In genomic region chr12:89619764-89620163, GRCh38 we compare ENCODE assay signal across 24 cellular contexts.
DNase-seq lines count a peak whose midpoint lies in the region; ATAC-seq, FAIRE-seq and TF ChIP-seq lines count a peak whose summit lies in the region.
"Had no signal": no experiment of that assay in that cellular context is flagged by ENCODE, and none has a peak within 500 bp of the region (broad histone marks: within the 10 kb centered on the region; RNA-seq: fewer than 3 reads in every experiment).

No MANE protein-coding gene starts in this region.

- no peak overlapping the region for H2AFZ ChIP-seq in HepG2 (ENCODE audit: low read length)
- no peak overlapping the region for H2AFZ ChIP-seq in K562 (ENCODE audit: low read depth, low read length)

- WGBS in HepG2 (ENCODE audit: low lambda C conversion rate): 95% methylated on average over 2 of the region's 2 CpGs
- WGBS in right lobe of liver (ENCODE audit: insufficient coverage, low coverage, low lambda C conversion rate, missing lambda C conversion rate): 88% methylated on average over 2 of the region's 2 CpGs
- 83% methylated on average over 2 of the region's 2 CpGs for WGBS in K562 (ENCODE audit: insufficient coverage, low coverage, missing lambda C conversion rate)

- H3K4me1 Mint-ChIP-seq in progenitor cell of endocrine pancreas (ENCODE audit: low read depth): peaks cover 1% of the 10 kb centered on the region
- H3K4me1 Mint-ChIP-seq: CD14-positive monocyte had no signal

- H3K4me1 ChIP-seq in HepG2 (ENCODE audit: insufficient read depth, low read length) (no peaks in the 10 kb centered on the region), right lobe of liver (no peaks in the 10 kb centered on the region), K562 (replicated peaks in 1 of 2; ENCODE audit: control insufficient read depth in 2 of 2, insufficient read depth in 2 of 2, low read length in 2 of 2) (peaks cover 0 to 4% of the 10 kb centered on the region in 2 experiments; a peak in 2 of 5 replicates)
- H3K4me1 ChIP-seq: BLaER1 treated with 17β-estradiol and CSF1 and Interleukin-3, amounts not matched to agents 10 nM and 100 nM; HAP-1 had no signal

- H4K20me1 ChIP-seq in HepG2 (ENCODE audit: insufficient read depth, low read length): no peaks in the 10 kb centered on the region
- H4K20me1 ChIP-seq in K562 (replicated peaks; ENCODE audit: control insufficient read depth, insufficient read depth, low read length): no peaks in the 10 kb centered on the region

- POLR2A ChIA-PET in HepG2 (lab: Yijun Ruan, JAX): no interaction called here
- POLR2A ChIA-PET in K562 (lab: Yijun Ruan, JAX): interaction anchor here (0.6 to 1.3 kb wide), 2 partner anchors 14 to 229 kb away, joined by 3 read pairs; no protein-coding TSS in a partner anchor

- BruUV-seq in HepG2 (replicated peaks; lab: Mats Ljungman, UMichigan) (no TSS peak), K562 (replicated peaks; lab: Mats Ljungman, UMichigan) (no TSS peak)

- CTCF ChIA-PET in HepG2 (lab: Yijun Ruan, JAX; ENCODE audit: low intra/inter-chr PET ratio, low total read pairs): no interaction called here
- CTCF ChIA-PET in K562 (lab: Yijun Ruan, JAX; ENCODE audit: low intra/inter-chr PET ratio): no interaction called here

- H3K9me3 ChIP-seq in HepG2 (ENCODE audit: low read length) (no peaks in the 10 kb centered on the region), right lobe of liver (no peaks in the 10 kb centered on the region), K562 (replicated peaks; ENCODE audit: control insufficient read depth, insufficient read depth, low read depth, low read length) (no peaks in the 10 kb centered on the region)
- H3K9me3 ChIP-seq: BE2C; BLaER1 treated with 17β-estradiol and CSF1 and Interleukin-3, amounts not matched to agents 10 nM and 100 nM; HAP-1 had no signal

- in situ Hi-C loops in HepG2 (cut with HindIII; ENCODE audit: extremely low pct_ligation_motif_present, low pct_unique_long_range_greater_than_20kb): no loop called here
- in situ Hi-C loops in K562 (cut with MboI): no loop called here

- FAIRE-seq in HepG2 (lab: Jason Lieb, UNC) (no peak), K562 (lab: Jason Lieb, UNC) (no peak)
- FAIRE-seq: A204.1, GM12878, H54 had no signal

- no peaks in the 10 kb centered on the region for H3K79me2 ChIP-seq in HepG2 (ENCODE audit: insufficient read depth, low read length)
- H3K79me2 ChIP-seq in K562 (ENCODE audit: control insufficient read depth, insufficient read depth, low read length): no peaks in the 10 kb centered on the region

- DNase-seq in HepG2 (ENCODE audit: low spot score): no peak
- DNase-seq in right lobe of liver: no peak
- DNase-seq in K562 (ENCODE audit: extremely low read depth in 1 of 4, low spot score in 3 of 4): no peak
- DNase-seq in progenitor cell of endocrine pancreas (ENCODE audit: low spot score, unreplicated experiment): no peak
- DNase-seq in activated CD4-positive, alpha-beta T cell treated with anti-CD3 and anti-CD28 coated beads for 48 hours: no peak
- DNase-seq in NCI-H187 treated with DMSO at 0.1 percent for 48 hours (lab: John Stamatoyannopoulos, UW): no peak
- DNase-seq: ACHN; AML-193; BE2C; CD4-positive, alpha-beta T cell; CD8-positive, alpha-beta memory T cell; DMS 273 treated with DMSO at 0.1 percent for 48 hours; DMS79; EL; GDM1; GOT3; HFFc6 had no signal

- intact Hi-C loops in HepG2 (cut with micrococcal nuclease; ENCODE audit: unreplicated experiment): no loop called here
- intact Hi-C loops in right lobe of liver (cut with DNase I): no loop called here
- intact Hi-C loops in K562 (cut with micrococcal nuclease): loop anchor here (5.0 kb wide), 1 partner anchor 73 kb away; no protein-coding TSS in a partner anchor

- no peaks in the 10 kb centered on the region for H3K9me1 ChIP-seq in K562 (ENCODE audit: control insufficient read depth, insufficient read depth, low read length)

- peak overlapping the region; percentile 71 for H3K27ac Mint-ChIP-seq in progenitor cell of endocrine pancreas
- H3K27ac Mint-ChIP-seq: CD14-positive monocyte; CD4-positive, alpha-beta T cell; HFFc6 had no signal

- H3K4me3 Mint-ChIP-seq in progenitor cell of endocrine pancreas (ENCODE audit: low read depth): no peak overlapping the region
- H3K4me3 Mint-ChIP-seq: CD14-positive monocyte; CD4-positive, alpha-beta T cell; CD8-positive, alpha-beta memory T cell; HFFc6 had no signal

- H3K4me2 ChIP-seq in HepG2 (ENCODE audit: low read depth, low read length): no peak overlapping the region
- H3K4me2 ChIP-seq in K562 (ENCODE audit: insufficient read depth, low read length): no peak overlapping the region
- H3K4me2 ChIP-seq: BLaER1 treated with 17β-estradiol and CSF1 and Interleukin-3, amounts not matched to agents 10 nM and 100 nM had no signal

- no peaks in the 10 kb centered on the region for H3K27me3 Mint-ChIP-seq in progenitor cell of endocrine pancreas
- H3K27me3 Mint-ChIP-seq: CD4-positive, alpha-beta T cell; CD8-positive, alpha-beta memory T cell had no signal

- peaks cover 2 to 7% of the 10 kb centered on the region in 2 experiments; a peak in 4 of 5 replicates for H3K36me3 ChIP-seq in HepG2 (replicated peaks in 1 of 2; ENCODE audit: control insufficient read depth in 1 of 2, insufficient read depth in 2 of 2, low read length in 2 of 2)
- no peaks in the 10 kb centered on the region for H3K36me3 ChIP-seq in right lobe of liver
- H3K36me3 ChIP-seq in K562 (ENCODE audit: control insufficient read depth, insufficient read depth, low read length): peaks cover 39% of the 10 kb centered on the region
- H3K36me3 ChIP-seq: BE2C, HAP-1 had no signal

- TF ChIP-seq EP300 in HepG2 (IDR thresholded peaks at IDR 0.05; ENCODE audit: low read depth in 2 of 2, low read length in 2 of 2) (no peak), HepG2 (CRISPR knock-in tag; IDR thresholded peaks at IDR 0.05; ENCODE audit: borderline replicate concordance) (no peak), K562 (IDR thresholded peaks at IDR 0.05; ENCODE audit: low read length) (no peak)

- H3K27ac ChIP-seq in HepG2 (ENCODE audit: extremely low read length, insufficient read depth, low read length) (no peak overlapping the region), right lobe of liver (no peak overlapping the region), K562 (ENCODE audit: extremely low read depth, low read depth, low read length) (no peak overlapping the region)
- H3K27ac ChIP-seq: 22Rv1; BLaER1 treated with 17β-estradiol and CSF1 and Interleukin-3, amounts not matched to agents 10 nM and 100 nM had no signal

- TF ChIP-seq POLR2A in HepG2 (IDR thresholded peaks at IDR 0.05; ENCODE audit: insufficient read depth in 1 of 2, low read depth in 2 of 2, low read length in 2 of 2): no peak
- TF ChIP-seq POLR2A in right lobe of liver (IDR thresholded peaks at IDR 0.05): no peak
- TF ChIP-seq POLR2A in K562 (conservative IDR thresholded peaks at IDR 0.05): no peak

- ATAC-seq in HepG2: no peak
- no peak for ATAC-seq in right lobe of liver
- no peak for ATAC-seq in K562
- ATAC-seq: GM12878 had no signal

- no peak for TF ChIP-seq CTCF in HepG2 (CRISPR knock-in tag; IDR thresholded peaks at IDR 0.05)
- no peak for TF ChIP-seq CTCF in right lobe of liver (IDR thresholded peaks at IDR 0.05)
- TF ChIP-seq CTCF in K562 (IDR thresholded peaks at IDR 0.05 in 2 of 3, conservative IDR thresholded peaks at IDR 0.05 in 1 of 3; ENCODE audit: insufficient read depth in 2 of 3, low read depth in 1 of 3, low read length in 3 of 3): no peak
- no peak for TF ChIP-seq CTCF in progenitor cell of endocrine pancreas (IDR thresholded peaks at IDR 0.05; ENCODE audit: unreplicated experiment)

- H3K9me3 Mint-ChIP-seq in progenitor cell of endocrine pancreas (ENCODE audit: low read depth): no peaks in the 10 kb centered on the region
- H3K9me3 Mint-ChIP-seq: CD14-positive monocyte; CD4-positive, alpha-beta T cell; CD8-positive, alpha-beta memory T cell; HFFc6 had no signal

- H3K27me3 ChIP-seq in HepG2 (ENCODE audit: control insufficient read depth in 1 of 2, insufficient read depth in 2 of 2, low read length in 2 of 2) (no peaks in the 10 kb centered on the region), right lobe of liver (no peaks in the 10 kb centered on the region), K562 (ENCODE audit: control insufficient read depth in 2 of 2, insufficient read depth in 2 of 2, low read length in 2 of 2) (no peaks in the 10 kb centered on the region)
- H3K27me3 ChIP-seq: BE2C; BLaER1 treated with 17β-estradiol and CSF1 and Interleukin-3, amounts not matched to agents 10 nM and 100 nM had no signal

- peaks cover 19% of the 10 kb centered on the region for H3K36me3 Mint-ChIP-seq in progenitor cell of endocrine pancreas (ENCODE audit: insufficient read depth)

- no peak for TF ChIP-seq RAD21 in HepG2 (CRISPR knock-in tag; IDR thresholded peaks at IDR 0.05)
- no peak for TF ChIP-seq RAD21 in K562 (CRISPR knock-in tag; conservative IDR thresholded peaks at IDR 0.05 in 1 of 2, IDR thresholded peaks at IDR 0.05 in 1 of 2)

- no peak overlapping the region for H3K4me3 ChIP-seq in HepG2 (replicated peaks in 1 of 3; ENCODE audit: insufficient read depth in 1 of 3, low read depth in 2 of 3, low read length in 3 of 3)
- H3K4me3 ChIP-seq in right lobe of liver: no peak overlapping the region
- H3K4me3 ChIP-seq in K562: no peak overlapping the region
- H3K4me3 ChIP-seq: BLaER1 treated with 17β-estradiol and CSF1 and Interleukin-3, amounts not matched to agents 10 nM and 100 nM; GM12878; HAP-1 had no signal

- H3K9ac ChIP-seq in HepG2 (ENCODE audit: insufficient read depth, low read depth, low read length) (no peak overlapping the region), K562 (ENCODE audit: insufficient read depth in 1 of 2, low read depth in 2 of 2, low read length in 2 of 2) (no peak overlapping the region)
- H3K9ac ChIP-seq: BLaER1 treated with 17β-estradiol and CSF1 and Interleukin-3, amounts not matched to agents 10 nM and 100 nM had no signal

TF ChIP-seq in HepG2, 621 proteins besides CTCF, POLR2A, EP300 and RAD21:
- TF ChIP-seq MAFK (conservative IDR thresholded peaks at IDR 0.05 in 1 of 2, IDR thresholded peaks at IDR 0.05 in 1 of 2; ENCODE audit: low read length in 2 of 2) (peak; percentile 17 to 75; a peak in 2 of 4 replicates), MAFF (IDR thresholded peaks at IDR 0.05; ENCODE audit: low read depth, low read length) (peak; percentile 58; the same call in 1 of the 2 replicates), ZNF841 (CRISPR knock-in tag; IDR thresholded peaks at IDR 0.05; ENCODE audit: borderline replicate concordance) (no peak)

Comparison
In these comparisons a context has a peak if more than half of its experiments do, and no peak if none do; other contexts are left out.
1. Of the 241 proteins assayed by ChIP-seq in both HepG2 and K562: peak only in HepG2: MAFF and MAFK; only in K562: MAFG; in both: none; in neither: 238.